10 cellular contexts compared by ENCODE assay signal in the genomic region with DNA sequence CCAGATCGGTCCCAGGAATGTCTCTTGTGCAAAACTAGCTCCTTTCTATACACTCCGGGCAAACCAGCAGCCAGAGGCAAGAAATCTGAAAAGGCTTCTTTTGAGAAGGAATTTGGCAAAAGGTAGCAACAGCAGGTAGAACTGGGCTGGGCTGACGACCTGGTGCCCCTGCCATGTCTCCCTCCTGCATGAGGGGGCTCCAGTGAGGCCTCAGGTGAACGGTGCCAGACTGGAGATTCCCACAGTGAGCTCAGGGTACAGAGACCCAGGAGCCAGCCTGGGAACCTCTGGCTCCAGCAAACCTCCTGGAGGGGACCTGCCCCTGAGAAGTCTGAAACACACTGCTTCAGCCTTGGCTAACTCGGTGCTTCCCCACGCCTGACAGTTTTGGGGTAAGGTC. TPM values are rescaled to one million over a fixed set of nuclear protein-coding genes. Genes with fewer than 3 reads are reported as not detected.
DNase-seq lines count a peak whose midpoint lies in the region; ATAC-seq, FAIRE-seq and TF ChIP-seq lines count a peak whose summit lies in the region.
"Had no signal": no experiment of that assay in that cellular context is flagged by ENCODE, and none has a peak within 500 bp of the region (broad histone marks: within the 10 kb centered on the region; RNA-seq: fewer than 3 reads in every experiment).

No MANE protein-coding gene starts in this region.

- no peak overlapping the region for H3K4me3 ChIP-seq in CD8-positive, alpha-beta memory T cell (ENCODE audit: low read length)
- H3K4me3 ChIP-seq in K562, result no peak overlapping the region
- H3K4me3 ChIP-seq in osteoblast (ENCODE audit: insufficient read depth, low read length), result no peak overlapping the region
- H3K4me3 ChIP-seq: gastrocnemius medialis had no signal

- POLR2A ChIA-PET in CD8-positive, alpha-beta memory T cell (lab: Charles Lee), result interaction anchor here (0.7 to 1.1 kb wide), 2 partner anchors 9 to 10 kb away, joined by 4 to 5 read pairs; no protein-coding TSS in a partner anchor
- POLR2A ChIA-PET in K562 (lab: Yijun Ruan, JAX), result no interaction called here

- H3K27me3 ChIP-seq in CD8-positive, alpha-beta memory T cell (ENCODE audit: insufficient read depth, low read length, poor library complexity, severe bottlenecking), result no peaks in the 10 kb centered on the region
- H3K27me3 ChIP-seq in K562 (ENCODE audit: control insufficient read depth in 2 of 2, insufficient read depth in 2 of 2, low read length in 2 of 2) (no peaks in the 10 kb centered on the region), osteoblast (ENCODE audit: insufficient read depth, low read length) (no peaks in the 10 kb centered on the region)
- H3K27me3 ChIP-seq: gastrocnemius medialis had no signal

- H3K27ac ChIP-seq in CD8-positive, alpha-beta memory T cell (ENCODE audit: low read depth, low read length), result no peak overlapping the region
- no peak overlapping the region for H3K27ac ChIP-seq in K562 (ENCODE audit: extremely low read depth, low read depth, low read length)
- H3K27ac ChIP-seq in osteoblast (ENCODE audit: low read depth, low read length), result peak overlapping the region; percentile 24
- H3K27ac ChIP-seq: gastrocnemius medialis had no signal

- no peak for DNase-seq in CD8-positive, alpha-beta memory T cell
- DNase-seq in HFFc6 (no peak), K562 (ENCODE audit: extremely low read depth in 1 of 4, low spot score in 3 of 4) (no peak), osteoblast (ENCODE audit: insufficient read length, low spot score, missing footprints) (peak; percentile 52), AG08396 (ENCODE audit: low spot score) (no peak), G401 (ENCODE audit: low spot score) (no peak), HCEC 1CT (no peak)
- DNase-seq: activated CD8-positive, alpha-beta memory T cell treated with anti-CD3 and anti-CD28 coated beads, Interleukin-2, amount 50 U/mL, for 4 hours; NCI-H446 had no signal

- no peaks in the 10 kb centered on the region for H3K9me1 ChIP-seq in K562 (ENCODE audit: control insufficient read depth, insufficient read depth, low read length)

- no peak for TF ChIP-seq POLR2A in K562 (conservative IDR thresholded peaks at IDR 0.05)

- no TSS peak for BruUV-seq in K562 (replicated peaks; lab: Mats Ljungman, UMichigan)

- H3K4me1 Mint-ChIP-seq in CD8-positive, alpha-beta memory T cell, result peaks cover 34 to 58% (median 48%) of the 10 kb centered on the region in 3 donors
- 0 out of 2 replicates have a peak, but pooled peaks cover 6% of the 10 kb centered on the region for H3K4me1 Mint-ChIP-seq in HFFc6 (ENCODE audit: low read depth)

- in situ Hi-C loops in K562 (cut with MboI) (no loop called here), G401 (cut with HindIII; ENCODE audit: low sequenced_read_pairs) (no loop called here)

- no peak for FAIRE-seq in K562 (lab: Jason Lieb, UNC)

- H3K9ac ChIP-seq in K562 (ENCODE audit: insufficient read depth in 1 of 2, low read depth in 2 of 2, low read length in 2 of 2), result no peak overlapping the region

- H3K4me2 ChIP-seq in K562 (ENCODE audit: insufficient read depth, low read length), result no peak overlapping the region
- peak overlapping the region; percentile 41 for H3K4me2 ChIP-seq in osteoblast (ENCODE audit: insufficient read depth, low read length)

- H3K9me3 Mint-ChIP-seq in CD8-positive, alpha-beta memory T cell, result no peaks in the 10 kb centered on the region
- no peaks in the 10 kb centered on the region for H3K9me3 Mint-ChIP-seq in HFFc6

- intact Hi-C loops in K562 (cut with micrococcal nuclease), result no loop called here

- CTCF ChIA-PET in CD8-positive, alpha-beta memory T cell (lab: Charles Lee), result interaction anchor here (1.2 to 5.2 kb wide), 5 partner anchors 8 to 34 kb away, joined by 3 to 62 read pairs (median 6); no protein-coding TSS in a partner anchor
- CTCF ChIA-PET in K562 (lab: Yijun Ruan, JAX; ENCODE audit: low intra/inter-chr PET ratio), result interaction anchor here (0.8 kb wide), 1 partner anchor 9 kb away, joined by 3 read pairs; no protein-coding TSS in a partner anchor

- no peaks in the 10 kb centered on the region for H3K9me3 ChIP-seq in CD8-positive, alpha-beta memory T cell (ENCODE audit: low read length)
- H3K9me3 ChIP-seq in K562 (replicated peaks; ENCODE audit: control insufficient read depth, insufficient read depth, low read depth, low read length) (no peaks in the 10 kb centered on the region), osteoblast (ENCODE audit: low read depth, low read length) (no peaks in the 10 kb centered on the region)
- H3K9me3 ChIP-seq: gastrocnemius medialis had no signal

- H3K27ac Mint-ChIP-seq in CD8-positive, alpha-beta memory T cell, result peak overlapping the region in 7 of 8 donors; percentile 47 to 99 (median 94)
- H3K27ac Mint-ChIP-seq in HFFc6, result peak overlapping the region; percentile 13; the same call in 1 of the 2 replicates

- H3K4me3 Mint-ChIP-seq in CD8-positive, alpha-beta memory T cell, result peak overlapping the region in 2 of 7 donors; percentile 54 to 87
- H3K4me3 Mint-ChIP-seq in HFFc6, result no peak overlapping the region

- H4K20me1 ChIP-seq in K562 (replicated peaks; ENCODE audit: control insufficient read depth, insufficient read depth, low read length), result no peaks in the 10 kb centered on the region
- peaks cover 11% of the 10 kb centered on the region for H4K20me1 ChIP-seq in osteoblast (ENCODE audit: insufficient read depth, low read length)

- TF ChIP-seq CTCF in HFFc6 (IDR thresholded peaks at IDR 0.05) (peak; percentile 24; the same call in 1 of the 2 replicates), K562 (IDR thresholded peaks at IDR 0.05 in 2 of 3, conservative IDR thresholded peaks at IDR 0.05 in 1 of 3; ENCODE audit: insufficient read depth in 2 of 3, low read depth in 1 of 3, low read length in 3 of 3) (no peak), osteoblast (IDR thresholded peaks at IDR 0.05; ENCODE audit: extremely low read depth, low read depth, low read length) (no peak)

- peaks cover 17% of the 10 kb centered on the region for H3K4me1 ChIP-seq in CD8-positive, alpha-beta memory T cell (ENCODE audit: insufficient read depth, low read length)
- H3K4me1 ChIP-seq in K562 (replicated peaks in 1 of 2; ENCODE audit: control insufficient read depth in 2 of 2, insufficient read depth in 2 of 2, low read length in 2 of 2) (no peaks in the 10 kb centered on the region; a peak in 1 of 5 replicates), osteoblast (ENCODE audit: insufficient read depth, low read length) (peaks cover 6% of the 10 kb centered on the region)
- H3K4me1 ChIP-seq: gastrocnemius medialis had no signal

- no peak for TF ChIP-seq EP300 in K562 (IDR thresholded peaks at IDR 0.05; ENCODE audit: low read length)

- WGBS in K562 (ENCODE audit: insufficient coverage, low coverage, missing lambda C conversion rate), result 56% methylated on average over 6 of the region's 6 CpGs

- H3K27me3 Mint-ChIP-seq in CD8-positive, alpha-beta memory T cell, result no peaks in the 10 kb centered on the region
- H3K27me3 Mint-ChIP-seq in HFFc6 (ENCODE audit: insufficient read depth), result peaks cover 1% of the 10 kb centered on the region

- H3K36me3 Mint-ChIP-seq in CD8-positive, alpha-beta memory T cell, result peaks cover 0 to 2% (median 2%) of the 10 kb centered on the region in 3 donors
- H3K36me3 Mint-ChIP-seq in HFFc6 (ENCODE audit: low read depth), result no peaks in the 10 kb centered on the region

- H3K36me3 ChIP-seq in CD8-positive, alpha-beta memory T cell (ENCODE audit: insufficient read depth, low read length), result peaks cover 4% of the 10 kb centered on the region
- no peaks in the 10 kb centered on the region for H3K36me3 ChIP-seq in K562 (ENCODE audit: control insufficient read depth, insufficient read depth, low read length)
- H3K36me3 ChIP-seq in osteoblast (ENCODE audit: insufficient read depth, low read length), result no peaks in the 10 kb centered on the region
- H3K36me3 ChIP-seq: gastrocnemius medialis had no signal

- peak; percentile 36; the same call in 2 of the 3 replicates for ATAC-seq in K562
- ATAC-seq: gastrocnemius medialis had no signal

- H3K79me2 ChIP-seq in K562 (ENCODE audit: control insufficient read depth, insufficient read depth, low read length) (peaks cover 4% of the 10 kb centered on the region; the same call in 1 of the 3 replicates), osteoblast (ENCODE audit: insufficient read depth, low read length) (peaks cover 30% of the 10 kb centered on the region)

- TF ChIP-seq RAD21 in K562 (CRISPR knock-in tag; conservative IDR thresholded peaks at IDR 0.05 in 1 of 2, IDR thresholded peaks at IDR 0.05 in 1 of 2), result no peak

- H2AFZ ChIP-seq in K562 (ENCODE audit: low read depth, low read length), result no peak overlapping the region
- peak overlapping the region; percentile 6 for H2AFZ ChIP-seq in osteoblast (ENCODE audit: low read length)

TF ChIP-seq in K562, 482 proteins besides CTCF, POLR2A, EP300 and RAD21 (continues in another document):
- TF ChIP-seq CC2D1A (IDR thresholded peaks at IDR 0.05), result no peak

RNA-seq across cellular contexts. Expression of gene ITPK1, which starts 10.8 kb away (rescaled TPM):
- total RNA-seq in CD8-positive, alpha-beta memory T cell, result 10 to 100 TPM; 66.1 to 75.1 TPM
- polyA plus RNA-seq in CD8-positive, alpha-beta memory T cell, result 40.4 TPM
- total RNA-seq in HFFc6 (2021; fragmentation: NEBNext Ultra II Directional; extraction: Animal tissue kit (Norgen Biotek cat#: 25700)), result 10 to 100 TPM; 27.3 to 38.1 (median 32.4) TPM
- total RNA-seq in K562 (2011; cell fraction: chromatin; rRNA removed; ENCODE audit: low replicate concordance), result 21.8 and 42.6 TPM in 2 replicates
- 17.2 and 21.1 TPM in 2 replicates for total RNA-seq in K562 (2011; cell fraction: nucleolus; rRNA removed)
- total RNA-seq in K562 (2011; cell fraction: nucleoplasm; rRNA removed), result 16.6 and 19.4 TPM in 2 replicates
- total RNA-seq in K562 (2014; rRNA removed), result 17.3 and 23.0 TPM in 2 replicates
- 10.8 and 24.0 TPM in 2 replicates for total RNA-seq in K562 (2014; rRNA removed; fragmentation: Illumina TruSeq; extraction: Trizol)
- 22.6 and 26.8 TPM in 2 replicates for total RNA-seq in K562 (2015; rRNA removed; fragmentation: Illumina TruSeq; extraction: Trizol)
- total RNA-seq in K562 (2021), result 39.2 and 41.1 TPM in 2 replicates
- polyA plus RNA-seq in K562 (2011; rRNA removed), result 23.0 and 36.9 TPM in 2 replicates
- polyA plus RNA-seq in K562 (2011; cell fraction: cytosol; rRNA removed), result 40.7 and 44.0 TPM in 2 replicates
- 23.5 and 26.5 TPM in 2 replicates for polyA plus RNA-seq in K562 (2011; cell fraction: nucleus; rRNA removed)
- polyA plus RNA-seq in K562 (2012), result 38.5 and 49.5 TPM in 2 replicates
- polyA plus RNA-seq in K562 (2014; fragmentation: Illumina TruSeq; extraction: Trizol), result 32.4 and 32.6 TPM in 2 replicates
- 1 to 10 TPM; 1.2 to 1.5 TPM for polyA plus RNA-seq in K562 (2014; fragmentation: Nextera tagmentation; extraction: Ambion mirVana)
- polyA plus RNA-seq in K562 (2014; rRNA removed), result 22.4 and 28.7 TPM in 2 replicates
- polyA minus RNA-seq in K562 (2011; rRNA and poly(A)+ RNA removed), result 44.8 and 48.1 TPM in 2 replicates
- 34.7 and 38.7 TPM in 2 replicates for polyA minus RNA-seq in K562 (2011; cell fraction: cytosol; rRNA and poly(A)+ RNA removed)
- 7.5 and 23.8 TPM in 2 replicates for polyA minus RNA-seq in K562 (2011; cell fraction: nucleus; rRNA and poly(A)+ RNA removed)
- total RNA-seq in osteoblast, result 25.0 and 25.3 TPM in 2 replicates
- 48.6 and 90.7 TPM in 2 replicates for total RNA-seq in G401 (2014; rRNA removed; shearing (Covaris generic))
